Comparison of ENCODE assay signal across 8 cellular contexts in the genomic region with DNA sequence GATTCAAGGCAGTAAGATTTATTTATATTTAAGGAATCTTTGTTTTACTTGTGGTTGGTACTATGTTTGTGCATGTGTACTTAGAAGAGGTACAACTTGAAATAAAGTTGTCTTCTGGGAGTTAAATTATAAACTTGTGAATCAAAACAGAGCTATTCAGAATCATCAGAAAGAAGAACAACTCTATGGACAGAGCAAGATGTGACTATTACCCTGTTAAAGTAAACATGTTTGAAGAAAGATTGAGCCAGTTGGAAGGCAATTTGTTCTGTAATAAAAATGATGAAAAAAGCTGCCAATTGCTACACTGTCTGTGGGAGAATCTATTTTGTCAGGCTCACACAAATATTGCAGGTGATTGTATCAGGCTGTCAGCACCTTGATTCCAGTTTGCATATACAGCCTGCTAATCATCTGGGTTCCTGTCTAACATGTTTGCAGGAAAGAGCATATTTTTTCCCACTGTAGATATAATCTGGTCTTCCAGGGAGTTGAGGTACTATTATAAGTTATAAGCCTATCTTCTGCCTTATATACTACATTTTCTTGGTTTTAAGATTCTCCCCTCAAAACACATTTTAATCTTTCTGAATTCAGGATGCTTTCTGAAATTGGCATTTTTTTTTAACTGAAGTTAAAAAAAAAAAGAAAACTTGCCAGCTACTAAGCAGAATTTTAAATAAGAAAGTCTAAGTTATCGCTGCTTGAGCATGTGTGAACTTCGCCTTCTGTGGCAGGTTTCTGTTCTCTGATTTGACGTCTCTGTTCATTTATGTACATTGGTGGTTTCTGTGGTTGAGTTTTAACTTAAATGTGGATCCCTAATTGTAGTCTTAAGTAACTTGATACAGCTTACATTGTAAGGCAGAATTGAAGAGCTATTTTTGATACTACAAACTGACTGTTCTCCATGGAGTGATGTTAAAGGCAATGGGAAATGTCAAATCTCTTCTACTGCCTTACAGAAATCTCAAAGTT. TPM values are rescaled to one million over a fixed set of nuclear protein-coding genes. Genes with fewer than 3 reads are reported as not detected.
DNase-seq lines count a peak whose midpoint lies in the region; ATAC-seq and TF ChIP-seq lines count a peak whose summit lies in the region.

No MANE protein-coding gene starts in this region.

- ATAC-seq in GM18520 (IDR thresholded peaks at IDR 0.05; ENCODE audit: unreplicated experiment) (peak; percentile 92), gastrocnemius medialis (no peak), WTC11 (no peak)

- no peaks in the 10 kb centered on the region for H4K20me1 ChIP-seq in MM.1S (ENCODE audit: insufficient read depth, low read length)

- intact Hi-C loops in gastrocnemius medialis (cut with DNase I; ENCODE audit: low total_unique reads): no loop called here

- no peak overlapping the region for H2AFZ ChIP-seq in MM.1S (ENCODE audit: low read length)

- H3K9me3 ChIP-seq in MM.1S (replicated peaks; ENCODE audit: insufficient read depth, low read length): no peaks in the 10 kb centered on the region
- no peaks in the 10 kb centered on the region for H3K9me3 ChIP-seq in gastrocnemius medialis

- in situ Hi-C loops in gastrocnemius medialis (cut with MboI; ENCODE audit: low sequenced_read_pairs in 4 of 4): no loop called here

- peaks cover 4% of the 10 kb centered on the region for H3K36me3 Mint-ChIP-seq in WTC11

- peaks cover 15% of the 10 kb centered on the region for H3K9me3 Mint-ChIP-seq in WTC11

- POLR2A ChIA-PET in WTC11 (lab: Charles Lee): no interaction called here

- H3K4me1 Mint-ChIP-seq in WTC11: peaks cover 21% of the 10 kb centered on the region

- peak overlapping the region; percentile 2; the same call in 1 of the 2 replicates for H3K9ac ChIP-seq in MM.1S (ENCODE audit: low read length)

- no peaks in the 10 kb centered on the region for H3K27me3 Mint-ChIP-seq in WTC11 (ENCODE audit: low read depth)

- no peak overlapping the region for H3K27ac Mint-ChIP-seq in WTC11

- TF ChIP-seq CTCF in MM.1S (IDR thresholded peaks at IDR 0.05; ENCODE audit: low read length) (no peak), gastrocnemius medialis (IDR thresholded peaks at IDR 0.05 in 4 of 5, conservative IDR thresholded peaks at IDR 0.05 in 1 of 5) (no peak), WTC11 (IDR thresholded peaks at IDR 0.05) (no peak)

- no peaks in the 10 kb centered on the region for H3K36me3 ChIP-seq in MM.1S (replicated peaks; ENCODE audit: insufficient read depth, low read length)
- H3K36me3 ChIP-seq in gastrocnemius medialis: no peaks in the 10 kb centered on the region

- H3K4me2 ChIP-seq in MM.1S (ENCODE audit: low read depth, low read length): peak overlapping the region; percentile 52

- no peak overlapping the region for H3K4me3 Mint-ChIP-seq in WTC11

- no peak for TF ChIP-seq POLR2A in gastrocnemius medialis (IDR thresholded peaks at IDR 0.05)

- H3K27me3 ChIP-seq in MM.1S (replicated peaks; ENCODE audit: insufficient read depth, low read length) (no peaks in the 10 kb centered on the region), gastrocnemius medialis (no peaks in the 10 kb centered on the region)

- peak overlapping the region; percentile 38; the same call in 1 of the 2 replicates for H3K27ac ChIP-seq in MM.1S (ENCODE audit: low read length)
- H3K27ac ChIP-seq in gastrocnemius medialis: no peak overlapping the region

- peak overlapping the region; percentile 35 for H3K4me3 ChIP-seq in MM.1S (ENCODE audit: low read length)
- no peak overlapping the region for H3K4me3 ChIP-seq in gastrocnemius medialis

- H3K9me2 ChIP-seq in MM.1S (replicated peaks; ENCODE audit: insufficient read depth, low read length): no peaks in the 10 kb centered on the region

- DNase-seq in H4 (ENCODE audit: low spot score): peak; percentile 92
- peak; percentile 91 for DNase-seq in MM.1S
- DNase-seq in central memory CD4-positive, alpha-beta T cell: peak; percentile 65
- no peak for DNase-seq in NCI-H446 treated with DMSO at 0.1 percent for 48 hours (lab: John Stamatoyannopoulos, UW)
- no peak for DNase-seq in gastrocnemius medialis
- DNase-seq in GM19238 (ENCODE audit: insufficient read length, low spot score): no peak
- no peak for DNase-seq in WTC11 (ENCODE audit: low spot score)

- H3K4me1 ChIP-seq in MM.1S (ENCODE audit: low read length) (peaks cover 35% of the 10 kb centered on the region), gastrocnemius medialis (peaks cover 24 to 33% of the 10 kb centered on the region in 2 donors)

- CTCF ChIA-PET in WTC11 (lab: Charles Lee): interaction anchor here (0.6 kb wide), 1 partner anchor 11 kb away, joined by 3 read pairs; no protein-coding TSS in a partner anchor

- H3K79me2 ChIP-seq in MM.1S (ENCODE audit: low read length): peaks cover 91% of the 10 kb centered on the region

- peaks cover 12% of the 10 kb centered on the region for H3F3A ChIP-seq in MM.1S (ENCODE audit: insufficient read depth, low read length)

TF ChIP-seq in WTC11, 78 proteins besides CTCF, POLR2A, EP300 and RAD21:
- no peak for TF ChIP-seq ZNF232 (CRISPR knock-in tag; IDR thresholded peaks at IDR 0.05)
- no peak for TF ChIP-seq GTF2I (CRISPR knock-in tag; conservative IDR thresholded peaks at IDR 0.05)
- TF ChIP-seq ZNF121 (CRISPR knock-in tag; IDR thresholded peaks at IDR 0.05): no peak
TF ChIP-seq in WTC11: peak in this region for 0.

RNA-seq across cellular contexts. Expression of a gene that starts 46.0 kb away (rescaled TPM):
- 12.7 and 13.6 TPM in 2 replicates for total RNA-seq in H4 (2014; rRNA removed; shearing (Covaris generic))
- 10 to 100 TPM in 3 of 4 donors, 1 to 10 TPM in 1; 9.6 to 19.3 (median 17.4) TPM for total RNA-seq in gastrocnemius medialis
- total RNA-seq in WTC11 (2021): 16.8 to 18.2 TPM (median 17.8 TPM) in 3 replicates

Comparison
In these comparisons a context has a peak if more than half of its experiments do, and no peak if none do; other contexts are left out.
1. DNase-seq: peak in H4 (single experiment), MM.1S (single experiment) and central memory CD4-positive, alpha-beta T cell (single experiment); none in NCI-H446 treated with DMSO at 0.1 percent for 48 hours (single experiment), gastrocnemius medialis (0 of 2), GM19238 (single experiment) and WTC11 (single experiment).